In genomic region chr12:83826112-83826511, GRCh38 we compare ENCODE assay signal across 8 cellular contexts.
DNase-seq lines count a peak whose midpoint lies in the region; ATAC-seq, FAIRE-seq and TF ChIP-seq lines count a peak whose summit lies in the region.

No MANE protein-coding gene starts in this region.

- no peak overlapping the region for H3K27ac Mint-ChIP-seq in T-cell

- no peaks in the 10 kb centered on the region for H4K20me1 ChIP-seq in OCI-LY7 (ENCODE audit: insufficient read depth, low read length)

- POLR2A ChIA-PET in OCI-LY7 (lab: Charles Lee) (interaction anchor here (0.6 kb wide), 1 partner anchor 572 kb away, joined by 3 read pairs; no protein-coding TSS in a partner anchor), T-cell (lab: Charles Lee) (no interaction called here)

- no peak overlapping the region for H2AFZ ChIP-seq in OCI-LY7 (ENCODE audit: low read length)

- peak; percentile 54 for FAIRE-seq in GM18507 (lab: Jason Lieb, UNC)

- no peak overlapping the region for H3K4me2 ChIP-seq in OCI-LY7 (ENCODE audit: low read length)

- H3K4me3 Mint-ChIP-seq in T-cell, result no peak overlapping the region

- no peaks in the 10 kb centered on the region for H3K79me2 ChIP-seq in OCI-LY7 (ENCODE audit: insufficient read depth, low read depth, low read length)

- H3K4me1 Mint-ChIP-seq in T-cell, result no peaks in the 10 kb centered on the region

- H3K9me2 ChIP-seq in OCI-LY7 (ENCODE audit: insufficient read depth, low read length), result no peaks in the 10 kb centered on the region

- peak; percentile 75 for TF ChIP-seq CTCF in OCI-LY7 (conservative IDR thresholded peaks at IDR 0.05; ENCODE audit: low read length)

- ATAC-seq in HG02884 (IDR thresholded peaks at IDR 0.05; ENCODE audit: unreplicated experiment) (peak; percentile 67), sciatic nerve (peak; percentile 53), T-cell (replicated peaks in 1 of 4) (no peak)

- no peaks in the 10 kb centered on the region for H3K4me1 ChIP-seq in OCI-LY7 (ENCODE audit: insufficient read depth, low read length, poor library complexity, severe bottlenecking)

- DNase-seq in CD1c-positive myeloid dendritic cell (ENCODE audit: extremely low spot score) (peak; percentile 13), GM18507 (ENCODE audit: extremely low spot score, insufficient read length, low read depth) (no peak), OCI-LY7 (ENCODE audit: low spot score) (peak; percentile 19), erythroblast (lab: John Stamatoyannopoulos, UW) (peak; percentile 5 to 27), sciatic nerve (ENCODE audit: low spot score) (peak; percentile 55), T-cell (no peak), NCI-H2171 (lab: John Stamatoyannopoulos, UW) (no peak)

- H3K36me3 ChIP-seq in OCI-LY7 (ENCODE audit: insufficient read depth, low read length), result no peaks in the 10 kb centered on the region

- no peaks in the 10 kb centered on the region for H3K36me3 Mint-ChIP-seq in T-cell

- H3K27ac ChIP-seq in OCI-LY7 (ENCODE audit: low read depth, low read length, poor library complexity, severe bottlenecking), result no peak overlapping the region

- no TSS peak for BruUV-seq in OCI-LY7 (replicated peaks; lab: Mats Ljungman, UMichigan)

- CTCF ChIA-PET in OCI-LY7 (lab: Charles Lee; ENCODE audit: unreplicated experiment) (no interaction called here), T-cell (lab: Charles Lee) (interaction anchor here in 1 of 2 donors (0.6 kb wide), 1 partner anchor 167 kb away, joined by 3 read pairs; no protein-coding TSS in a partner anchor)

- H3K9me3 Mint-ChIP-seq in T-cell, result no peaks in the 10 kb centered on the region

- no peaks in the 10 kb centered on the region for H3K9me3 ChIP-seq in OCI-LY7 (ENCODE audit: low read length)

- no peak for TF ChIP-seq POLR2A in erythroblast (IDR thresholded peaks at IDR 0.05; ENCODE audit: low read length)

- no peaks in the 10 kb centered on the region for H3K27me3 Mint-ChIP-seq in T-cell

- intact Hi-C loops in OCI-LY7 (cut with micrococcal nuclease; ENCODE audit: unreplicated experiment) (loop anchor here (10.0 kb wide), 1 partner anchor 821 kb away; no protein-coding TSS in a partner anchor), sciatic nerve (cut with DNase I) (no loop called here)

- H3K4me3 ChIP-seq in OCI-LY7 (ENCODE audit: low read depth, low read length, poor library complexity, severe bottlenecking), result no peak overlapping the region

Comparison
In these comparisons a context has a peak if more than half of its experiments do, and no peak if none do; other contexts are left out.
1. DNase-seq: peak in CD1c-positive myeloid dendritic cell (single experiment), OCI-LY7 (single experiment), erythroblast (2 of 2) and sciatic nerve (single experiment); none in GM18507 (single experiment), T-cell (0 of 34) and NCI-H2171 (single experiment).
2. ATAC-seq: peak in HG02884 (single experiment) and sciatic nerve (single experiment); none in T-cell (0 of 4).